In genomic region chr1:37177230-37177864, GRCh38 we compare ENCODE assay signal across 8 cellular contexts.
DNase-seq lines count a peak whose midpoint lies in the region; ATAC-seq and TF ChIP-seq lines count a peak whose summit lies in the region.

No MANE protein-coding gene starts in this region.

- peak; percentile 7 to 12 for DNase-seq in activated T-cell treated with anti-CD3 and anti-CD28 coated beads, Interleukin-2, amount 50 U/mL, for 72 hours
- DNase-seq in activated T-cell treated with anti-CD3 and anti-CD28 coated beads, Interleukin-2, amount 50 U/mL, for 1 hour: no peak
- DNase-seq in NCI-H146 treated with DMSO at 0.1 percent for 48 hours (lab: John Stamatoyannopoulos, UW; ENCODE audit: unreplicated experiment): peak; percentile 15
- DNase-seq in activated CD4-positive, alpha-beta T cell treated with anti-CD3 and anti-CD28 coated beads, Interleukin-2, amount 50 U/mL, for 48 hours: peak; percentile 17 to 28
- DNase-seq in left kidney (ENCODE audit: low read depth, low spot score): peak; percentile 55
- DNase-seq in suprapubic skin (ENCODE audit: low spot score in 2 of 2): no peak

- H3K4me1 Mint-ChIP-seq in activated T-cell treated with anti-CD3 and anti-CD28 coated beads, Interleukin-2, amount 50 U/mL, for 72 hours (ENCODE audit: low read depth): no peaks in the 10 kb centered on the region

- H3K4me3 ChIP-seq in suprapubic skin: no peak overlapping the region

- TF ChIP-seq CTCF in suprapubic skin (IDR thresholded peaks at IDR 0.05): no peak

- no peaks in the 10 kb centered on the region for H3K4me1 ChIP-seq in suprapubic skin

- no peaks in the 10 kb centered on the region for H3K9me3 ChIP-seq in suprapubic skin

- peaks cover 24% of the 10 kb centered on the region for H3K27me3 ChIP-seq in suprapubic skin

- no peaks in the 10 kb centered on the region for H3K36me3 Mint-ChIP-seq in activated T-cell treated with anti-CD3 and anti-CD28 coated beads, Interleukin-2, amount 50 U/mL, for 72 hours (ENCODE audit: insufficient read depth in 2 of 2)

- no peak overlapping the region for H3K27ac ChIP-seq in suprapubic skin

- TF ChIP-seq POLR2A in suprapubic skin (IDR thresholded peaks at IDR 0.05): no peak

- peaks cover 30% of the 10 kb centered on the region for H3K27me3 Mint-ChIP-seq in activated T-cell treated with anti-CD3 and anti-CD28 coated beads, Interleukin-2, amount 50 U/mL, for 72 hours (ENCODE audit: low read depth)

- H3K27ac Mint-ChIP-seq in activated T-cell treated with anti-CD3 and anti-CD28 coated beads, Interleukin-2, amount 50 U/mL, for 72 hours: no peak overlapping the region

- no peak overlapping the region for H3K4me3 Mint-ChIP-seq in activated T-cell treated with anti-CD3 and anti-CD28 coated beads, Interleukin-2, amount 50 U/mL, for 72 hours

- WGBS in suprapubic skin: 57% methylated on average over 10 of the region's 10 CpGs

- TF ChIP-seq EP300 in suprapubic skin (IDR thresholded peaks at IDR 0.05): no peak

- no peak for ATAC-seq in activated T-cell treated with anti-CD3 and anti-CD28 coated beads, Interleukin-2, amount 50 U/mL, for 72 hours (replicated peaks in 1 of 2)
- ATAC-seq in GM18502 (IDR thresholded peaks at IDR 0.05; ENCODE audit: poor library complexity, unreplicated experiment): no peak
- ATAC-seq in HG02981 (IDR thresholded peaks at IDR 0.05; ENCODE audit: unreplicated experiment): no peak

- H3K9me3 Mint-ChIP-seq in activated T-cell treated with anti-CD3 and anti-CD28 coated beads, Interleukin-2, amount 50 U/mL, for 72 hours: no peaks in the 10 kb centered on the region

- no peaks in the 10 kb centered on the region for H3K36me3 ChIP-seq in suprapubic skin

Comparison
In these comparisons a context has a peak if more than half of its experiments do, and no peak if none do; other contexts are left out.
1. DNase-seq: peak in activated T-cell treated with anti-CD3 and anti-CD28 coated beads, Interleukin-2, amount 50 U/mL, for 72 hours (2 of 2), NCI-H146 treated with DMSO at 0.1 percent for 48 hours (single experiment), activated CD4-positive, alpha-beta T cell treated with anti-CD3 and anti-CD28 coated beads, Interleukin-2, amount 50 U/mL, for 48 hours (2 of 2) and left kidney (single experiment); none in activated T-cell treated with anti-CD3 and anti-CD28 coated beads, Interleukin-2, amount 50 U/mL, for 1 hour (single experiment) and suprapubic skin (0 of 2).